In genomic region chr11:69912911-69913451, GRCh38 we compare ENCODE assay signal across 8 cellular contexts.
DNase-seq lines count a peak whose midpoint lies in the region; ATAC-seq and TF ChIP-seq lines count a peak whose summit lies in the region.

No MANE protein-coding gene starts in this region.

- H3K4me3 ChIP-seq in HFF-Myc (replicated peaks; ENCODE audit: low read depth, low read length): no peak overlapping the region

- H3K27ac Mint-ChIP-seq in CD14-positive monocyte: no peak overlapping the region

- H3K27me3 Mint-ChIP-seq in CD14-positive monocyte (ENCODE audit: low read depth in 3 of 3): peaks cover 14 to 28% (median 26%) of the 10 kb centered on the region in 3 donors

- intact Hi-C loops in CD14-positive monocyte (cut with micrococcal nuclease): no loop called here

- H3K4me3 Mint-ChIP-seq in CD14-positive monocyte: no peak overlapping the region

- ATAC-seq in GM21619 (IDR thresholded peaks at IDR 0.05; ENCODE audit: unreplicated experiment) (no peak), GM21360 (IDR thresholded peaks at IDR 0.05; ENCODE audit: unreplicated experiment) (no peak)

- DNase-seq in CD14-positive monocyte (ENCODE audit: low spot score) (peak; percentile 27), HFF-Myc (ENCODE audit: extremely low read depth, low read depth) (no peak), astrocyte of the hippocampus (ENCODE audit: low read depth, low spot score) (peak; percentile 32), mesenteric fat pad (ENCODE audit: low spot score) (peak; percentile 78), HuH-7 (ENCODE audit: low spot score) (no peak), NCI-H446 treated with DMSO at 0.1 percent for 48 hours (lab: John Stamatoyannopoulos, UW) (no peak)

- TF ChIP-seq CTCF in CD14-positive monocyte (IDR thresholded peaks at IDR 0.05) (no peak), HFF-Myc (IDR thresholded peaks at IDR 0.05; ENCODE audit: low read depth, low read length, missing control alignments) (peak; percentile 29)

- H3K36me3 Mint-ChIP-seq in CD14-positive monocyte: no peaks in the 10 kb centered on the region

- no peaks in the 10 kb centered on the region for H3K4me1 Mint-ChIP-seq in CD14-positive monocyte

- peaks cover 2 to 12% (median 7%) of the 10 kb centered on the region in 7 donors for H3K9me3 Mint-ChIP-seq in CD14-positive monocyte

Comparison
In these comparisons a context has a peak if more than half of its experiments do, and no peak if none do; other contexts are left out.
1. DNase-seq: peak in CD14-positive monocyte (single experiment), astrocyte of the hippocampus (single experiment) and mesenteric fat pad (single experiment); none in HFF-Myc (single experiment), HuH-7 (single experiment) and NCI-H446 treated with DMSO at 0.1 percent for 48 hours (single experiment).